8 cellular contexts compared by ENCODE assay signal in the genomic region with DNA sequence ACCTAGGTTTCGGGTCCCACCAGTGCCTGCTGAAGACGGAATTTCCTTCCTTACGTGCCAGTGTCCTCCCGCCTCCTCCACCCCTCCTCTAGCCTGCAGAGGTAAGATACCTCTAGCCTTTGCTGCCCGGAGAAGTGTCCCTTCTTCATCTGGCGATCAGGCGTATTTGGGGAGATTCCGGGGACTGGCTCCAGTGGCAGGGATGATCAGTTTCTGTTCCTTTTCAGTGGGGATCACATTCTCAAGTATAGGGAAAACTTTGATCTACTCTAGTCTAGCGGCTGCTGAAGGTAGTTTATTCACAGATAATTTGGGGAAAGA. TPM values are rescaled to one million over a fixed set of nuclear protein-coding genes. Genes with fewer than 3 reads are reported as not detected.
DNase-seq lines count a peak whose midpoint lies in the region; ATAC-seq, FAIRE-seq and TF ChIP-seq lines count a peak whose summit lies in the region.

No MANE protein-coding gene starts in this region.

- H3K4me1 ChIP-seq in keratinocyte (ENCODE audit: control insufficient read depth, extremely low read depth, insufficient read depth, low read length) (peaks cover 8% of the 10 kb centered on the region), stomach smooth muscle (ENCODE audit: control insufficient read depth, insufficient read depth, low read length) (no peaks in the 10 kb centered on the region)

- dilution Hi-C loops in keratinocyte (cut with MboI; ENCODE audit: extremely low pct_ligation_motif_present, low sequenced_read_pairs), result no loop called here

- H3K9me3 ChIP-seq in keratinocyte (ENCODE audit: control insufficient read depth, low read depth, low read length), result no peaks in the 10 kb centered on the region
- no peaks in the 10 kb centered on the region for H3K9me3 ChIP-seq in stomach smooth muscle (ENCODE audit: control insufficient read depth in 2 of 2, low read length in 2 of 2)

- H3K4me1 Mint-ChIP-seq in activated naive CD8-positive, alpha-beta T cell treated with anti-CD3 and anti-CD28 coated beads, Interleukin-2, amount 50 U/mL, for 24 hours, result peaks cover 56% of the 10 kb centered on the region

- peaks cover 49% of the 10 kb centered on the region for H3K79me2 ChIP-seq in keratinocyte (ENCODE audit: control insufficient read depth, insufficient read depth, low read length)

- H3K4me3 Mint-ChIP-seq in activated naive CD8-positive, alpha-beta T cell treated with anti-CD3 and anti-CD28 coated beads, Interleukin-2, amount 50 U/mL, for 24 hours, result peak overlapping the region; percentile 84

- peak overlapping the region; percentile 80 for H3K27ac Mint-ChIP-seq in activated naive CD8-positive, alpha-beta T cell treated with anti-CD3 and anti-CD28 coated beads, Interleukin-2, amount 50 U/mL, for 24 hours

- no peaks in the 10 kb centered on the region for H3K27me3 ChIP-seq in keratinocyte (ENCODE audit: control insufficient read depth, extremely low read depth, insufficient read depth, low read length)
- no peaks in the 10 kb centered on the region for H3K27me3 ChIP-seq in stomach smooth muscle (ENCODE audit: control insufficient read depth in 1 of 2, insufficient read depth in 2 of 2, low read length in 2 of 2)

- H3K36me3 ChIP-seq in keratinocyte (ENCODE audit: control insufficient read depth in 2 of 2, extremely low read depth in 1 of 2, insufficient read depth in 2 of 2, low read length in 2 of 2) (no peaks in the 10 kb centered on the region), stomach smooth muscle (ENCODE audit: control insufficient read depth in 2 of 2, insufficient read depth in 2 of 2, low read length in 2 of 2) (no peaks in the 10 kb centered on the region)

- no peak for TF ChIP-seq CTCF in keratinocyte (optimal IDR thresholded peaks at IDR 0.05 in 1 of 3, IDR thresholded peaks at IDR 0.05 in 1 of 3, conservative IDR thresholded peaks at IDR 0.05 in 1 of 3; ENCODE audit: extremely low read depth in 1 of 3, insufficient read depth in 2 of 3, low read length in 3 of 3)

- peak overlapping the region; percentile 93 for H3K4me2 ChIP-seq in keratinocyte (ENCODE audit: control insufficient read depth, extremely low read depth, insufficient read depth, low read depth, low read length)

- no peaks in the 10 kb centered on the region for H4K20me1 ChIP-seq in keratinocyte (ENCODE audit: control insufficient read depth, extremely low read depth, insufficient read depth, low read length)

- no peak for FAIRE-seq in keratinocyte (lab: Jason Lieb, UNC)

- H3K4me3 ChIP-seq in keratinocyte (ENCODE audit: control insufficient read depth in 2 of 3, extremely low read depth in 1 of 3, insufficient read depth in 2 of 3, low read depth in 1 of 3, low read length in 3 of 3) (peak overlapping the region; percentile 87 to 98 (median 89)), stomach smooth muscle (ENCODE audit: low read length in 2 of 2) (peak overlapping the region; percentile 86)

- H3K9ac ChIP-seq in keratinocyte (ENCODE audit: control insufficient read depth, extremely low read depth, insufficient read depth, low read length), result peak overlapping the region; percentile 93
- H3K9ac ChIP-seq in stomach smooth muscle (ENCODE audit: low read length in 2 of 2), result peak overlapping the region; percentile 77 to 90

- ATAC-seq in activated naive CD8-positive, alpha-beta T cell treated with anti-CD3 and anti-CD28 coated beads, Interleukin-2, amount 50 U/mL, for 24 hours, result no peak

- peak overlapping the region; percentile 86 for H3K27ac ChIP-seq in keratinocyte (ENCODE audit: control insufficient read depth, insufficient read depth, low read length)
- peak overlapping the region; percentile 93 for H3K27ac ChIP-seq in stomach smooth muscle (ENCODE audit: low read length)

- no peaks in the 10 kb centered on the region for H3K27me3 Mint-ChIP-seq in activated naive CD8-positive, alpha-beta T cell treated with anti-CD3 and anti-CD28 coated beads, Interleukin-2, amount 50 U/mL, for 24 hours

- H2AFZ ChIP-seq in keratinocyte (ENCODE audit: control insufficient read depth, low read length), result peak overlapping the region; percentile 93

- in situ Hi-C loops in KBM-7 (cut with MboI; ENCODE audit: low pct_unique_long_range_greater_than_20kb, low sequenced_read_pairs), result no loop called here

- no peaks in the 10 kb centered on the region for H3K9me3 Mint-ChIP-seq in activated naive CD8-positive, alpha-beta T cell treated with anti-CD3 and anti-CD28 coated beads, Interleukin-2, amount 50 U/mL, for 24 hours

- peak; percentile 76 for DNase-seq in NCI-H82 (lab: John Stamatoyannopoulos, UW)
- no peak for DNase-seq in NCI-H82 treated with DMSO at 0.1 percent for 48 hours (lab: John Stamatoyannopoulos, UW; ENCODE audit: unreplicated experiment)
- peak; percentile 65 for DNase-seq in KBM-7
- DNase-seq in activated naive CD8-positive, alpha-beta T cell treated with anti-CD3 and anti-CD28 coated beads, Interleukin-2, amount 50 U/mL, for 24 hours, result no peak
- DNase-seq in keratinocyte (ENCODE audit: low read depth, low spot score), result no peak
- DNase-seq in GOT3 (lab: John Stamatoyannopoulos, UW), result no peak
- DNase-seq in NCI-H1105 (lab: John Stamatoyannopoulos, UW), result no peak

- no peaks in the 10 kb centered on the region for H3K36me3 Mint-ChIP-seq in activated naive CD8-positive, alpha-beta T cell treated with anti-CD3 and anti-CD28 coated beads, Interleukin-2, amount 50 U/mL, for 24 hours (ENCODE audit: low read depth)

- no peaks in the 10 kb centered on the region for H3K9me1 ChIP-seq in keratinocyte (ENCODE audit: control insufficient read depth, extremely low read depth, insufficient read depth, low read length)

RNA-seq across cellular contexts. Expression of a gene that starts 0.7 kb away (rescaled TPM):
- 7.5 to 12.0 TPM (median 8.2 TPM) in 3 replicates for polyA plus RNA-seq in keratinocyte
- polyA plus RNA-seq in keratinocyte (2011; ENCODE audit: low read depth), result 131 TPM
- polyA plus RNA-seq in keratinocyte (2011; cell fraction: cytosol; rRNA removed), result 4.2 and 7.4 TPM in 2 replicates
- polyA plus RNA-seq in keratinocyte (2011; cell fraction: nucleus; rRNA removed), result 14.1 and 20.8 TPM in 2 replicates
- 9.8 and 11.1 TPM in 2 replicates for polyA plus RNA-seq in keratinocyte (2012; ENCODE audit: low replicate concordance)
- polyA minus RNA-seq in keratinocyte, result 18.1 to 26.2 TPM (median 20.9 TPM) in 3 replicates
- 11.1 TPM for polyA minus RNA-seq in keratinocyte (2011; cell fraction: cytosol; rRNA and poly(A)+ RNA removed)
- polyA minus RNA-seq in keratinocyte (2011; cell fraction: nucleus; rRNA and poly(A)+ RNA removed), result 31.4 and 61.7 TPM in 2 replicates

Comparison
In these comparisons a context has a peak if more than half of its experiments do, and no peak if none do; other contexts are left out.
1. DNase-seq: peak in NCI-H82 (single experiment) and KBM-7 (single experiment); none in NCI-H82 treated with DMSO at 0.1 percent for 48 hours (single experiment), activated naive CD8-positive, alpha-beta T cell treated with anti-CD3 and anti-CD28 coated beads, Interleukin-2, amount 50 U/mL, for 24 hours (single experiment), keratinocyte (single experiment), GOT3 (single experiment) and NCI-H1105 (single experiment).